Comparison of ENCODE assay signal across 9 cellular contexts in the genomic region with DNA sequence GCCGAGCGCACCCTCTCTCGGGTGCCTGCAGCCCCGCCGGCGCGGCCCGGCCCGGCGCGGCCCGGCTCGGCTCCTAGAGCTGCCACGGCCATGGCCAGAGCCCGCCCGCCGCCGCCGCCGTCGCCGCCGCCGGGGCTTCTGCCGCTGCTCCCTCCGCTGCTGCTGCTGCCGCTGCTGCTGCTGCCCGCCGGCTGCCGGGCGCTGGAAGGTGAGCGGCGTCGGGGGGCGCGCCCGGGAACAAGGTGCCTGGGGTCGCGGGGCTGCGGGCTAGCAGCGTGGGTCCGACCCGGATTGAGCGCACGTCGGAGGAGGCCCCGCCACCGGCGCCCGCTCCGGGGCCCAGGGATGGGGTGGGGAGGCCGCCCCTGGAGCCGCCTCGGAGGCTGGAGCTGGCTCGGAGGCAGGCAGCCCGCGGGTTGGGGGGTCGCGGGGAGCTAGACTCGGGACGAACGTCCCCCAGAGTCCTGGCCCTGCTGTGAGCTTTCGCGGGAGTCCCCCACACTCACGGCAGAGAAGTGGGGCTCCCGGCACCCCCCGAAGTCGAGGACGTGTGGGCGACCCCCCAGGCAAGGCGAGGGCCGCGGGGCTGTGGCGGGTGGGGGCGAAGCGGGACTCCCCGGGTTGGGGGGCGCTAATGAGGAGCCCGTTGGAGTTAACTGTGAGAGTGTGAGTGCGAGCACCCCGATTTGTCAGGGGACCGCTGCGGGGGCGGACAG. TPM values are rescaled to one million over a fixed set of nuclear protein-coding genes. Genes with fewer than 3 reads are reported as not detected.
A peak's percentile ranks its signal among the peaks of the same experiment; 100 is the strongest.
DNase-seq lines count a peak whose midpoint lies in the region; ATAC-seq and TF ChIP-seq lines count a peak whose summit lies in the region.
"Had no signal": no experiment of that assay in that cellular context is flagged by ENCODE, and none has a peak within 500 bp of the region (broad histone marks: within the 10 kb centered on the region; RNA-seq: fewer than 3 reads in every experiment).

No MANE protein-coding gene starts in this region.

- H3K36me3 ChIP-seq in BJ (ENCODE audit: control insufficient read depth, insufficient read depth, low read length) (no peaks in the 10 kb centered on the region), esophagus muscularis mucosa (no peaks in the 10 kb centered on the region), neural progenitor cell (no peaks in the 10 kb centered on the region)

- H3K4me2 ChIP-seq in neural progenitor cell, result peak overlapping the region; percentile 94

- H3K27me3 Mint-ChIP-seq in neural progenitor cell (ENCODE audit: insufficient read depth, low read depth), result peaks cover 29% of the 10 kb centered on the region

- TF ChIP-seq EP300 in esophagus muscularis mucosa (IDR thresholded peaks at IDR 0.05), result no peak

- H3K9me3 Mint-ChIP-seq in neural progenitor cell, result no peaks in the 10 kb centered on the region
- H3K9me3 Mint-ChIP-seq: T-helper 2 cell treated with Interferon-gamma antibody and Interleukin-4, amounts not matched to agents 5 μg/mL and 100 μg/mL, for 36 hours had no signal

- H3K9me3 ChIP-seq in esophagus muscularis mucosa (no peaks in the 10 kb centered on the region), neural progenitor cell (ENCODE audit: low read depth) (no peaks in the 10 kb centered on the region)

- peak overlapping the region; percentile 92 for H3K4me3 Mint-ChIP-seq in neural progenitor cell

- no peaks in the 10 kb centered on the region for H3K36me3 Mint-ChIP-seq in neural progenitor cell

- ATAC-seq in GM21576 (IDR thresholded peaks at IDR 0.05; ENCODE audit: unreplicated experiment), result no peak
- ATAC-seq in GM21825 (IDR thresholded peaks at IDR 0.05; ENCODE audit: unreplicated experiment), result no peak
- no peak for ATAC-seq in HG02870 (IDR thresholded peaks at IDR 0.05; ENCODE audit: unreplicated experiment)

- no peak overlapping the region for H3K9ac ChIP-seq in neural progenitor cell

- no peaks in the 10 kb centered on the region for H3K79me2 ChIP-seq in neural progenitor cell (ENCODE audit: low read depth)

- in situ Hi-C loops in KBM-7 (cut with MboI; ENCODE audit: low pct_unique_long_range_greater_than_20kb, low sequenced_read_pairs), result no loop called here

- no peak for DNase-seq in BJ (ENCODE audit: low read depth)
- DNase-seq in NCI-H69 (lab: John Stamatoyannopoulos, UW), result peak; percentile 56
- DNase-seq in esophagus muscularis mucosa (ENCODE audit: extremely low spot score), result no peak
- DNase-seq in neural progenitor cell (ENCODE audit: low spot score), result peak; percentile 56
- DNase-seq in KBM-7, result no peak

- H3K27me3 ChIP-seq in BJ (ENCODE audit: control insufficient read depth, insufficient read depth, low read length) (peaks cover 11% of the 10 kb centered on the region), esophagus muscularis mucosa (no peaks in the 10 kb centered on the region), neural progenitor cell (peaks cover 89% of the 10 kb centered on the region)

- no peak for TF ChIP-seq CTCF in BJ (IDR thresholded peaks at IDR 0.05; ENCODE audit: insufficient read depth, low read depth, low read length)
- TF ChIP-seq CTCF in esophagus muscularis mucosa (IDR thresholded peaks at IDR 0.05), result no peak
- TF ChIP-seq CTCF in neural progenitor cell (IDR thresholded peaks at IDR 0.05), result no peak

- H4K20me1 ChIP-seq in neural progenitor cell (ENCODE audit: low read depth), result peaks cover 42% of the 10 kb centered on the region

- 7% methylated on average over 12 of the region's 84 CpGs for WGBS in esophagus muscularis mucosa

- TF ChIP-seq POLR2A in esophagus muscularis mucosa (IDR thresholded peaks at IDR 0.05; ENCODE audit: low read depth), result no peak

- CTCF ChIA-PET in BJ (lab: Yijun Ruan, JAX), result interaction anchor here (0.9 to 2.7 kb wide), 13 partner anchors 29 to 223 kb away, joined by 3 to 28 read pairs (median 3); no protein-coding TSS in a partner anchor

- POLR2A ChIA-PET in BJ (lab: Charles Lee), result interaction anchor here (0.6 to 0.7 kb wide), 2 partner anchors 165 to 217 kb away, joined by 3 read pairs; no protein-coding TSS in a partner anchor

- no peak overlapping the region for H3K27ac Mint-ChIP-seq in neural progenitor cell
- H3K27ac Mint-ChIP-seq: T-helper 2 cell treated with Interferon-gamma antibody and Interleukin-4, amounts not matched to agents 5 μg/mL and 100 μg/mL, for 36 hours had no signal

- H3K4me1 Mint-ChIP-seq in neural progenitor cell, result peaks cover 55% of the 10 kb centered on the region

- peak overlapping the region; percentile 71 for H3K4me3 ChIP-seq in BJ (ENCODE audit: low read depth, low read length)
- H3K4me3 ChIP-seq in esophagus muscularis mucosa, result peak overlapping the region; percentile 77 to 82 (median 79)
- H3K4me3 ChIP-seq in neural progenitor cell, result peak overlapping the region; percentile 61

- H3F3A ChIP-seq in neural progenitor cell (ENCODE audit: low read depth), result peaks cover 33% of the 10 kb centered on the region

- H3K4me1 ChIP-seq in esophagus muscularis mucosa (peaks cover 15 to 65% (median 62%) of the 10 kb centered on the region in 4 donors), neural progenitor cell (peaks cover 59% of the 10 kb centered on the region)

- peak overlapping the region; percentile 73 to 89 (median 84) for H3K27ac ChIP-seq in esophagus muscularis mucosa (replicated peaks in 1 of 4)
- no peak overlapping the region for H3K27ac ChIP-seq in neural progenitor cell

- intact Hi-C loops in esophagus muscularis mucosa (cut with DNase I), result no loop called here

- no peak overlapping the region for H2AFZ ChIP-seq in neural progenitor cell (replicated peaks)

RNA-seq across cellular contexts. Expression of gene EPHB3, which starts 0.7 kb away (rescaled TPM):
- polyA plus RNA-seq in BJ (2011; rRNA removed), result 1.1 and 3.3 TPM in 2 replicates
- 4.1 and 5.9 TPM in 2 replicates for polyA minus RNA-seq in BJ (2011; rRNA and poly(A)+ RNA removed)
- total RNA-seq in esophagus muscularis mucosa (1 to 10 TPM; 1.5 to 6.1 (median 3.5) TPM), neural progenitor cell (ENCODE audit: low replicate concordance) (2.3 and 3.6 TPM in 2 replicates)

Comparison
In these comparisons a context has a peak if more than half of its experiments do, and no peak if none do; other contexts are left out.
1. DNase-seq: peak in NCI-H69 (single experiment) and neural progenitor cell (single experiment); none in BJ (single experiment), esophagus muscularis mucosa (single experiment) and KBM-7 (single experiment).
2. Peak in every context shown above with its lines, with median percentiles within 50 percentile points of each other: H3K4me3 ChIP-seq.